9 cellular contexts compared by ENCODE assay signal in genomic region chr4:107862658-107863057, GRCh38. TPM values are rescaled to one million over a fixed set of nuclear protein-coding genes. Genes with fewer than 3 reads are reported as not detected.
DNase-seq lines count a peak whose midpoint lies in the region; ATAC-seq and TF ChIP-seq lines count a peak whose summit lies in the region.
"Had no signal": no experiment of that assay in that cellular context is flagged by ENCODE, and none has a peak within 500 bp of the region (broad histone marks: within the 10 kb centered on the region; RNA-seq: fewer than 3 reads in every experiment).

No MANE protein-coding gene starts in this region.

- peak; percentile 31 for ATAC-seq in stimulated activated memory B cell treated with anti-CD40 and anti-IgM and Interleukin-4, amounts not matched to agents 10 μg/mL and 1 μg/mL and 100 μg/mL, for 72 hours
- no peak for ATAC-seq in GM21619 (IDR thresholded peaks at IDR 0.05; ENCODE audit: unreplicated experiment)

- peak; percentile 58 for DNase-seq in activated CD4-positive, alpha-beta T cell treated with anti-CD3 and anti-CD28 coated beads, Interleukin-2, amount 10 ng/mL, durations not matched to agents 24 days and 14 days
- no peak for DNase-seq in activated CD4-positive, alpha-beta T cell treated with anti-CD3 and anti-CD28 coated beads, Interleukin-2, amount 50 U/mL, for 1 hour
- DNase-seq in RPMI7951 (ENCODE audit: low read depth): peak; percentile 61
- peak; percentile 32 for DNase-seq in fibroblast of the aortic adventitia (ENCODE audit: low read depth)
- DNase-seq in AML-193 (lab: John Stamatoyannopoulos, UW): no peak
- DNase-seq in NCI-H1436 (lab: John Stamatoyannopoulos, UW): no peak
- DNase-seq: effector CD4-positive, alpha-beta T cell had no signal

- no peaks in the 10 kb centered on the region for H3K9me3 Mint-ChIP-seq in activated CD4-positive, alpha-beta T cell treated with anti-CD3 and anti-CD28 coated beads, Interleukin-2, amount 10 ng/mL, durations not matched to agents 24 days and 14 days
- H3K9me3 Mint-ChIP-seq in stimulated activated memory B cell treated with anti-CD40 and anti-IgM and Interleukin-4, amounts not matched to agents 10 μg/mL and 1 μg/mL and 100 μg/mL, for 72 hours: no peaks in the 10 kb centered on the region

- intact Hi-C loops in activated CD4-positive, alpha-beta T cell treated with anti-CD3 and anti-CD28 coated beads, Interleukin-2, amount 10 ng/mL, durations not matched to agents 24 days and 14 days (cut with micrococcal nuclease): no loop called here

- peaks cover 9% of the 10 kb centered on the region for H3K4me1 Mint-ChIP-seq in activated CD4-positive, alpha-beta T cell treated with anti-CD3 and anti-CD28 coated beads, Interleukin-2, amount 10 ng/mL, durations not matched to agents 24 days and 14 days
- no peaks in the 10 kb centered on the region for H3K4me1 Mint-ChIP-seq in stimulated activated memory B cell treated with anti-CD40 and anti-IgM and Interleukin-4, amounts not matched to agents 10 μg/mL and 1 μg/mL and 100 μg/mL, for 72 hours

- peaks cover 7% of the 10 kb centered on the region for H3K27me3 Mint-ChIP-seq in activated CD4-positive, alpha-beta T cell treated with anti-CD3 and anti-CD28 coated beads, Interleukin-2, amount 10 ng/mL, durations not matched to agents 24 days and 14 days
- H3K27me3 Mint-ChIP-seq in stimulated activated memory B cell treated with anti-CD40 and anti-IgM and Interleukin-4, amounts not matched to agents 10 μg/mL and 1 μg/mL and 100 μg/mL, for 72 hours: peaks cover 21% of the 10 kb centered on the region

- no peak for TF ChIP-seq CTCF in fibroblast of the aortic adventitia (IDR thresholded peaks at IDR 0.05; ENCODE audit: insufficient read depth, low read length)

- H3K36me3 Mint-ChIP-seq in activated CD4-positive, alpha-beta T cell treated with anti-CD3 and anti-CD28 coated beads, Interleukin-2, amount 10 ng/mL, durations not matched to agents 24 days and 14 days (ENCODE audit: low read depth): no peaks in the 10 kb centered on the region
- no peaks in the 10 kb centered on the region for H3K36me3 Mint-ChIP-seq in stimulated activated memory B cell treated with anti-CD40 and anti-IgM and Interleukin-4, amounts not matched to agents 10 μg/mL and 1 μg/mL and 100 μg/mL, for 72 hours

- peak overlapping the region; percentile 13 for H3K27ac Mint-ChIP-seq in activated CD4-positive, alpha-beta T cell treated with anti-CD3 and anti-CD28 coated beads, Interleukin-2, amount 10 ng/mL, durations not matched to agents 24 days and 14 days
- H3K27ac Mint-ChIP-seq in stimulated activated memory B cell treated with anti-CD40 and anti-IgM and Interleukin-4, amounts not matched to agents 10 μg/mL and 1 μg/mL and 100 μg/mL, for 72 hours: no peak overlapping the region

- no peak overlapping the region for H3K4me3 ChIP-seq in fibroblast of the aortic adventitia (ENCODE audit: low read depth, low read length)

- no peak overlapping the region for H3K4me3 Mint-ChIP-seq in activated CD4-positive, alpha-beta T cell treated with anti-CD3 and anti-CD28 coated beads, Interleukin-2, amount 10 ng/mL, durations not matched to agents 24 days and 14 days
- H3K4me3 Mint-ChIP-seq in stimulated activated memory B cell treated with anti-CD40 and anti-IgM and Interleukin-4, amounts not matched to agents 10 μg/mL and 1 μg/mL and 100 μg/mL, for 72 hours: no peak overlapping the region

RNA-seq across cellular contexts. Expression of gene SGMS2, which starts 37.9 kb away (rescaled TPM):
- total RNA-seq in activated CD4-positive, alpha-beta T cell treated with anti-CD3 and anti-CD28 coated beads, Interleukin-2, amount 10 ng/mL, durations not matched to agents 24 days and 14 days: 0.72 and 0.80 TPM in 2 replicates
- 14.0 and 15.3 TPM in 2 replicates for total RNA-seq in RPMI7951 (2014; rRNA removed; shearing (Covaris generic))
- 144 and 145 TPM in 2 replicates for total RNA-seq in fibroblast of the aortic adventitia (ENCODE audit: low replicate concordance)

Comparison
In these comparisons a context has a peak if more than half of its experiments do, and no peak if none do; other contexts are left out.
1. DNase-seq: peak in activated CD4-positive, alpha-beta T cell treated with anti-CD3 and anti-CD28 coated beads, Interleukin-2, amount 10 ng/mL, durations not matched to agents 24 days and 14 days (single experiment), RPMI7951 (single experiment) and fibroblast of the aortic adventitia (single experiment); none in activated CD4-positive, alpha-beta T cell treated with anti-CD3 and anti-CD28 coated beads, Interleukin-2, amount 50 U/mL, for 1 hour (single experiment), AML-193 (0 of 2) and NCI-H1436 (single experiment).